19 cellular contexts compared by ENCODE assay signal in the genomic region with DNA sequence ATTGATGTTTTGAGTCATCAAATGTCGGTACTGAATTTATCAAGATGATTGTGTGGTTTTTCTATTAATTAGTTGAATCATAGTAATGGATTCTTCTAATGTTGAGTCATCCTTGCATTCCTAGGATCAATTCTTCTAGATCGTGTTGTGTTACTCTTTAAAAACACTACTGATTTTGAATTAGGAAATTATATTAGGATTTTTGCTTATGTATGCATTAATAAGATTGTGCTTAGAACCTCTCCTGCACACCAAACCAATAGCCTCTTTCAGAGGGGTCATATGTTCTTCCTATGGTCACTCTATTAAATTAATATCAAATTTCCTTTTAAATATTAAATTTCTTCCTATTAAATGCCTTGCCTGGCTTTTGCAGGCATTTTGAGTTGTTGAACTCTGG.
DNase-seq lines count a peak whose midpoint lies in the region; ATAC-seq, FAIRE-seq and TF ChIP-seq lines count a peak whose summit lies in the region.
"Had no signal": no experiment of that assay in that cellular context is flagged by ENCODE, and none has a peak within 500 bp of the region (broad histone marks: within the 10 kb centered on the region; RNA-seq: fewer than 3 reads in every experiment).

No MANE protein-coding gene starts in this region.

- BruUV-seq in HCT116 (replicated peaks; lab: Mats Ljungman, UMichigan) = no TSS peak

- no peak overlapping the region for H3K27ac ChIP-seq in A549
- no peak overlapping the region for H3K27ac ChIP-seq in HCT116 (ENCODE audit: low read depth, low read length)
- H3K27ac ChIP-seq in SK-N-SH (ENCODE audit: low read depth in 2 of 2, low read length in 1 of 2) = peak overlapping the region in 1 of 2 experiments; percentile 2; a peak in 1 of 4 replicates
- H3K27ac ChIP-seq: 22Rv1; BLaER1 treated with 17β-estradiol and CSF1 and Interleukin-3, amounts not matched to agents 10 nM and 100 nM had no signal

- WGBS in A549 (ENCODE audit: missing lambda C conversion rate) = 67% methylated on average over 2 of the region's 2 CpGs
- 15% methylated on average over 2 of the region's 2 CpGs for WGBS in SK-N-SH (ENCODE audit: low lambda C conversion rate)

- H2AFZ ChIP-seq in HCT116 (ENCODE audit: low read depth, low read length, poor library complexity, severe bottlenecking) = no peak overlapping the region
- H2AFZ ChIP-seq in SK-N-SH (ENCODE audit: low read depth) = no peak overlapping the region

- POLR2A ChIA-PET in A549 (lab: Yijun Ruan, JAX) = no interaction called here
- POLR2A ChIA-PET in HCT116 (lab: Charles Lee) = no interaction called here
- POLR2A ChIA-PET in SK-N-SH (lab: Yijun Ruan, JAX) = no interaction called here

- H3K27ac Mint-ChIP-seq in activated T-cell treated with anti-CD3 and anti-CD28 coated beads, Interleukin-2, amount 50 U/mL, for 72 hours = peak overlapping the region; percentile 57
- H3K27ac Mint-ChIP-seq: B cell; CD8-positive, alpha-beta T cell had no signal

- H3K36me3 Mint-ChIP-seq in activated T-cell treated with anti-CD3 and anti-CD28 coated beads, Interleukin-2, amount 50 U/mL, for 72 hours (ENCODE audit: insufficient read depth in 2 of 2) = no peaks in the 10 kb centered on the region
- H3K36me3 Mint-ChIP-seq: CD8-positive, alpha-beta T cell had no signal

- H3K4me1 Mint-ChIP-seq in activated T-cell treated with anti-CD3 and anti-CD28 coated beads, Interleukin-2, amount 50 U/mL, for 72 hours (ENCODE audit: low read depth) = peaks cover 7% of the 10 kb centered on the region
- H3K4me1 Mint-ChIP-seq: B cell had no signal

- H3K36me3 ChIP-seq in HCT116 (ENCODE audit: control insufficient read depth in 1 of 2, insufficient read depth in 2 of 2, low read length in 2 of 2) (no peaks in the 10 kb centered on the region), SK-N-SH (replicated peaks in 1 of 2; ENCODE audit: control insufficient read depth in 1 of 2, insufficient read depth in 2 of 2, low read length in 1 of 2) (peaks cover 0 to 10% of the 10 kb centered on the region in 2 experiments)
- H3K36me3 ChIP-seq: BLaER1 treated with 17β-estradiol and CSF1 and Interleukin-3, amounts not matched to agents 10 nM and 100 nM had no signal

- DNase-seq in activated T-cell treated with anti-CD3 and anti-CD28 coated beads, Interleukin-2, amount 50 U/mL, for 72 hours = no peak
- DNase-seq in activated T-cell treated with anti-CD3 and anti-CD28 coated beads, Interleukin-2, amount 50 U/mL, for 1 hour = no peak
- DNase-seq in A549 (ENCODE audit: low read depth in 1 of 2, low spot score in 1 of 2) = no peak
- DNase-seq in HCT116 (ENCODE audit: low read depth, low spot score) = no peak
- no peak for DNase-seq in SK-N-SH
- DNase-seq in NCI-H187 treated with DMSO at 0.1 percent for 48 hours (lab: John Stamatoyannopoulos, UW) = no peak
- no peak for DNase-seq in NCI-H146 treated with DMSO at 0.1 percent for 48 hours (lab: John Stamatoyannopoulos, UW; ENCODE audit: unreplicated experiment)
- DNase-seq: Calu3; CD8-positive, alpha-beta T cell; DMS79 treated with DMSO at 0.1 percent for 48 hours; GDM1; GOT3; H7 had no signal

- H3K27me3 ChIP-seq in HCT116 (ENCODE audit: insufficient read depth, low read length) = peaks cover 11% of the 10 kb centered on the region; the same call in 1 of the 2 replicates
- H3K27me3 ChIP-seq in SK-N-SH (ENCODE audit: insufficient read depth) = no peaks in the 10 kb centered on the region
- H3K27me3 ChIP-seq: BLaER1 treated with 17β-estradiol and CSF1 and Interleukin-3, amounts not matched to agents 10 nM and 100 nM had no signal

- ATAC-seq in activated T-cell treated with anti-CD3 and anti-CD28 coated beads, Interleukin-2, amount 50 U/mL, for 72 hours (replicated peaks in 1 of 2) = no peak
- ATAC-seq in A549 (no peak), HCT116 (no peak), GM21515 (IDR thresholded peaks at IDR 0.05; ENCODE audit: unreplicated experiment) (no peak)
- ATAC-seq: CD8-positive, alpha-beta T cell had no signal

- no peaks in the 10 kb centered on the region for H3K9me3 Mint-ChIP-seq in activated T-cell treated with anti-CD3 and anti-CD28 coated beads, Interleukin-2, amount 50 U/mL, for 72 hours
- H3K9me3 Mint-ChIP-seq: CD8-positive, alpha-beta T cell had no signal

- H3K4me3 Mint-ChIP-seq in activated T-cell treated with anti-CD3 and anti-CD28 coated beads, Interleukin-2, amount 50 U/mL, for 72 hours = no peak overlapping the region
- H3K4me3 Mint-ChIP-seq: B cell; CD8-positive, alpha-beta T cell had no signal

- no peak overlapping the region for H3K9ac ChIP-seq in HCT116 (ENCODE audit: low read length)
- H3K9ac ChIP-seq in SK-N-SH = no peak overlapping the region
- H3K9ac ChIP-seq: BLaER1 treated with 17β-estradiol and CSF1 and Interleukin-3, amounts not matched to agents 10 nM and 100 nM had no signal

- H3K9me3 ChIP-seq in A549 (no peaks in the 10 kb centered on the region), HCT116 (ENCODE audit: control insufficient read depth in 1 of 2, insufficient read depth in 1 of 2, low read depth in 1 of 2, low read length in 2 of 2) (no peaks in the 10 kb centered on the region), SK-N-SH (no peaks in the 10 kb centered on the region)
- H3K9me3 ChIP-seq: BLaER1 treated with 17β-estradiol and CSF1 and Interleukin-3, amounts not matched to agents 10 nM and 100 nM had no signal

- H3K4me2 ChIP-seq in A549 = no peak overlapping the region; the same call in 2 of the 3 replicates
- H3K4me2 ChIP-seq in HCT116 (ENCODE audit: low read length) = no peak overlapping the region
- no peak overlapping the region for H3K4me2 ChIP-seq in SK-N-SH
- H3K4me2 ChIP-seq: BLaER1 treated with 17β-estradiol and CSF1 and Interleukin-3, amounts not matched to agents 10 nM and 100 nM had no signal

- H3K79me2 ChIP-seq in HCT116 (ENCODE audit: insufficient read depth, low read length) = no peaks in the 10 kb centered on the region
- H3K79me2 ChIP-seq in SK-N-SH (ENCODE audit: insufficient read depth) = peaks cover 25% of the 10 kb centered on the region

- no peak overlapping the region for H3K4me3 ChIP-seq in A549
- H3K4me3 ChIP-seq in HCT116 (replicated peaks in 1 of 2; ENCODE audit: low read depth in 1 of 2, low read length in 2 of 2) = no peak overlapping the region
- no peak overlapping the region for H3K4me3 ChIP-seq in SK-N-SH (ENCODE audit: low read depth in 2 of 2, low read length in 1 of 2)
- H3K4me3 ChIP-seq: BLaER1 treated with 17β-estradiol and CSF1 and Interleukin-3, amounts not matched to agents 10 nM and 100 nM had no signal

- RAD21 ChIA-PET in HCT116 (lab: Charles Lee; ENCODE audit: low non-redundant PET in 1 of 2, low total read pairs in 2 of 2, uncharacterized antibody in 2 of 2, unreplicated experiment in 2 of 2) = no interaction called here

- no peak for TF ChIP-seq CTCF in A549 (IDR thresholded peaks at IDR 0.05)
- no peak for TF ChIP-seq CTCF in HCT116 (IDR thresholded peaks at IDR 0.05 in 2 of 3, conservative IDR thresholded peaks at IDR 0.05 in 1 of 3; ENCODE audit: borderline replicate concordance in 1 of 3, insufficient read depth in 1 of 3, low read depth in 2 of 3, low read length in 2 of 3)
- no peak for TF ChIP-seq CTCF in SK-N-SH (IDR thresholded peaks at IDR 0.05)

- TF ChIP-seq RAD21 in A549 (conservative IDR thresholded peaks at IDR 0.05 in 1 of 2, IDR thresholded peaks at IDR 0.05 in 1 of 2) = no peak
- TF ChIP-seq RAD21 in HCT116 (IDR thresholded peaks at IDR 0.05; ENCODE audit: low read depth) = no peak
- no peak for TF ChIP-seq RAD21 in SK-N-SH (IDR thresholded peaks at IDR 0.05; ENCODE audit: low read length)

- no peaks in the 10 kb centered on the region for H4K20me1 ChIP-seq in HCT116 (ENCODE audit: insufficient read depth)
- H4K20me1 ChIP-seq in SK-N-SH (ENCODE audit: insufficient read depth) = no peaks in the 10 kb centered on the region
- H4K20me1 ChIP-seq: BLaER1 treated with 17β-estradiol and CSF1 and Interleukin-3, amounts not matched to agents 10 nM and 100 nM had no signal

- CTCF ChIA-PET in A549 (lab: Yijun Ruan, JAX) (no interaction called here), HCT116 (lab: Charles Lee) (no interaction called here), SK-N-SH (lab: Yijun Ruan, JAX) (no interaction called here)

- FAIRE-seq in A549 (lab: Jason Lieb, UNC) = no peak
- FAIRE-seq: GM12892, GM18507 had no signal

- intact Hi-C loops in HCT116 (cut with micrococcal nuclease) = no loop called here

- no peaks in the 10 kb centered on the region for H3F3A ChIP-seq in SK-N-SH (replicated peaks; ENCODE audit: insufficient read depth)

- H3K9me2 ChIP-seq in HCT116 (ENCODE audit: insufficient read depth) = no peaks in the 10 kb centered on the region
- no peaks in the 10 kb centered on the region for H3K9me2 ChIP-seq in SK-N-SH

- no peak for TF ChIP-seq POLR2A in A549 (IDR thresholded peaks at IDR 0.05; ENCODE audit: low read length)
- TF ChIP-seq POLR2A in HCT116 (IDR thresholded peaks at IDR 0.05; ENCODE audit: borderline replicate concordance, extremely low read depth, insufficient read depth, insufficient read length) = no peak

- TF ChIP-seq EP300 in A549 (IDR thresholded peaks at IDR 0.05) (no peak), SK-N-SH (IDR thresholded peaks at IDR 0.05; ENCODE audit: borderline replicate concordance in 1 of 2, low read depth in 1 of 2, low read length in 1 of 2) (no peak)

- peaks cover 24% of the 10 kb centered on the region for H3K4me1 ChIP-seq in A549
- H3K4me1 ChIP-seq in HCT116 (ENCODE audit: control insufficient read depth in 1 of 2, insufficient read depth in 2 of 2, low read length in 2 of 2) = no peaks in the 10 kb centered on the region
- H3K4me1 ChIP-seq in SK-N-SH (ENCODE audit: control insufficient read depth in 1 of 2, insufficient read depth in 2 of 2, low read depth in 1 of 2, low read length in 1 of 2) = no peaks in the 10 kb centered on the region; a peak in 1 of 4 replicates
- H3K4me1 ChIP-seq: BLaER1 treated with 17β-estradiol and CSF1 and Interleukin-3, amounts not matched to agents 10 nM and 100 nM had no signal

- H3K27me3 Mint-ChIP-seq in activated T-cell treated with anti-CD3 and anti-CD28 coated beads, Interleukin-2, amount 50 U/mL, for 72 hours (ENCODE audit: low read depth) = peaks cover 47% of the 10 kb centered on the region

TF ChIP-seq in A549, 52 proteins besides CTCF, POLR2A, EP300 and RAD21 (continues in another document):
- peak; percentile 67 for TF ChIP-seq MAFK (IDR thresholded peaks at IDR 0.05; ENCODE audit: partially characterized antibody)

TF ChIP-seq in HCT116, 20 proteins besides CTCF, POLR2A, EP300 and RAD21:
- 0 out of 2 replicates have a peak, but pooled peaks have one; percentile 7 for TF ChIP-seq FOSL1 (IDR thresholded peaks at IDR 0.05; ENCODE audit: low read depth)
- TF ChIP-seq POLR2AphosphoS5 (IDR thresholded peaks at IDR 0.05; ENCODE audit: low read depth, low read length) = no peak

TF ChIP-seq in SK-N-SH, 30 proteins besides CTCF, POLR2A, EP300 and RAD21 (continues in another document):
- TF ChIP-seq RXRA (IDR thresholded peaks at IDR 0.05; ENCODE audit: borderline replicate concordance, low read depth) = no peak
- TF ChIP-seq NRF1 (IDR thresholded peaks at IDR 0.05; ENCODE audit: low read depth, low read length) = no peak
- no peak for TF ChIP-seq CHD2 (IDR thresholded peaks at IDR 0.05; ENCODE audit: low read length, partially characterized antibody)
- TF ChIP-seq JUND (IDR thresholded peaks at IDR 0.05) = peak; percentile 49; the same call in 1 of the 2 replicates
- peak; percentile 36 for TF ChIP-seq TCF12 (IDR thresholded peaks at IDR 0.05)
